Comparison of ENCODE assay signal across 1 cellular context in genomic region chr17:75346906-75347305, GRCh38.
A peak's percentile ranks its signal among the peaks of the same experiment; 100 is the strongest.
TF ChIP-seq lines count a peak whose summit lies in the region.

No MANE protein-coding gene starts in this region.

TF ChIP-seq in K562, 482 proteins besides CTCF, POLR2A, EP300 and RAD21 (continued from another document and continues in another):
- no peak; the same call in 1 of the 2 replicates for TF ChIP-seq ZBTB7A (IDR thresholded peaks at IDR 0.05; ENCODE audit: borderline replicate concordance, control insufficient read depth, low read depth, low read length)
- no peak for TF ChIP-seq E4F1 (CRISPR knock-in tag; IDR thresholded peaks at IDR 0.05; ENCODE audit: borderline replicate concordance)
- no peak for TF ChIP-seq CHD1 (IDR thresholded peaks at IDR 0.05; ENCODE audit: low read length)
- TF ChIP-seq FOXJ2 (tag; IDR thresholded peaks at IDR 0.05): no peak
- peak; percentile 92 for TF ChIP-seq MAX (CRISPR knock-in tag; IDR thresholded peaks at IDR 0.05)
- no peak for TF ChIP-seq MYBL2 (IDR thresholded peaks at IDR 0.05; ENCODE audit: low read depth)
- no peak for TF ChIP-seq MYBL2 (CRISPR knock-in tag; IDR thresholded peaks at IDR 0.05; ENCODE audit: borderline replicate concordance)
- peak; percentile 69; the same call in 1 of the 2 replicates for TF ChIP-seq ARID4B (CRISPR knock-in tag; IDR thresholded peaks at IDR 0.05)
- no peak for TF ChIP-seq ZNF696 (CRISPR knock-in tag; conservative IDR thresholded peaks at IDR 0.05)
- peak; percentile 92 for TF ChIP-seq TCF3 (CRISPR knock-in tag; IDR thresholded peaks at IDR 0.05)
- TF ChIP-seq HMBOX1 (IDR thresholded peaks at IDR 0.05): peak; percentile 99
- no peak for TF ChIP-seq CHD4 (IDR thresholded peaks at IDR 0.05; ENCODE audit: insufficient read depth, insufficient replicate concordance, low read depth, low read length, poor library complexity, severe bottlenecking)
- no peak for TF ChIP-seq ZNF584 (CRISPR knock-in tag; IDR thresholded peaks at IDR 0.05; ENCODE audit: low read depth)
- no peak for TF ChIP-seq HDGF (IDR thresholded peaks at IDR 0.05)
- no peak for TF ChIP-seq ZNF212 (CRISPR knock-in tag; IDR thresholded peaks at IDR 0.05)
- TF ChIP-seq ZNF444 (CRISPR knock-in tag; IDR thresholded peaks at IDR 0.05): no peak
- TF ChIP-seq, protein P1, sequence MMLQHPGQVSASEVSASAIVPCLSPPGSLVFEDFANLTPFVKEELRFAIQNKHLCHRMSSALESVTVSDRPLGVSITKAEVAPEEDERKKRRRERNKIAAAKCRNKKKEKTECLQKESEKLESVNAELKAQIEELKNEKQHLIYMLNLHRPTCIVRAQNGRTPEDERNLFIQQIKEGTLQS (IDR thresholded peaks at IDR 0.05): no peak
- TF ChIP-seq, protein P1 (CRISPR knock-in tag; conservative IDR thresholded peaks at IDR 0.05): 0 out of 2 replicates have a peak, but pooled peaks have one; percentile 12
- TF ChIP-seq, protein P2, sequence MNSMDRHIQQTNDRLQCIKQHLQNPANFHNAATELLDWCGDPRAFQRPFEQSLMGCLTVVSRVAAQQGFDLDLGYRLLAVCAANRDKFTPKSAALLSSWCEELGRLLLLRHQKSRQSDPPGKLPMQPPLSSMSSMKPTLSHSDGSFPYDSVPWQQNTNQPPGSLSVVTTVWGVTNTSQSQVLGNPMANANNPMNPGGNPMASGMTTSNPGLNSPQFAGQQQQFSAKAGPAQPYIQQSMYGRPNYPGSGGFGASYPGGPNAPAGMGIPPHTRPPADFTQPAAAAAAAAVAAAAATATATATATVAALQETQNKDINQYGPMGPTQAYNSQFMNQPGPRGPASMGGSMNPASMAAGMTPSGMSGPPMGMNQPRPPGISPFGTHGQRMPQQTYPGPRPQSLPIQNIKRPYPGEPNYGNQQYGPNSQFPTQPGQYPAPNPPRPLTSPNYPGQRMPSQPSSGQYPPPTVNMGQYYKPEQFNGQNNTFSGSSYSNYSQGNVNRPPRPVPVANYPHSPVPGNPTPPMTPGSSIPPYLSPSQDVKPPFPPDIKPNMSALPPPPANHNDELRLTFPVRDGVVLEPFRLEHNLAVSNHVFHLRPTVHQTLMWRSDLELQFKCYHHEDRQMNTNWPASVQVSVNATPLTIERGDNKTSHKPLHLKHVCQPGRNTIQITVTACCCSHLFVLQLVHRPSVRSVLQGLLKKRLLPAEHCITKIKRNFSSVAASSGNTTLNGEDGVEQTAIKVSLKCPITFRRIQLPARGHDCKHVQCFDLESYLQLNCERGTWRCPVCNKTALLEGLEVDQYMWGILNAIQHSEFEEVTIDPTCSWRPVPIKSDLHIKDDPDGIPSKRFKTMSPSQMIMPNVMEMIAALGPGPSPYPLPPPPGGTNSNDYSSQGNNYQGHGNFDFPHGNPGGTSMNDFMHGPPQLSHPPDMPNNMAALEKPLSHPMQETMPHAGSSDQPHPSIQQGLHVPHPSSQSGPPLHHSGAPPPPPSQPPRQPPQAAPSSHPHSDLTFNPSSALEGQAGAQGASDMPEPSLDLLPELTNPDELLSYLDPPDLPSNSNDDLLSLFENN (IDR thresholded peaks at IDR 0.05; ENCODE audit: low read depth in 2 of 2, low read length in 2 of 2): peak in 1 of 2 experiments; percentile 73; a peak in 1 of 4 replicates
- TF ChIP-seq, protein P3, sequence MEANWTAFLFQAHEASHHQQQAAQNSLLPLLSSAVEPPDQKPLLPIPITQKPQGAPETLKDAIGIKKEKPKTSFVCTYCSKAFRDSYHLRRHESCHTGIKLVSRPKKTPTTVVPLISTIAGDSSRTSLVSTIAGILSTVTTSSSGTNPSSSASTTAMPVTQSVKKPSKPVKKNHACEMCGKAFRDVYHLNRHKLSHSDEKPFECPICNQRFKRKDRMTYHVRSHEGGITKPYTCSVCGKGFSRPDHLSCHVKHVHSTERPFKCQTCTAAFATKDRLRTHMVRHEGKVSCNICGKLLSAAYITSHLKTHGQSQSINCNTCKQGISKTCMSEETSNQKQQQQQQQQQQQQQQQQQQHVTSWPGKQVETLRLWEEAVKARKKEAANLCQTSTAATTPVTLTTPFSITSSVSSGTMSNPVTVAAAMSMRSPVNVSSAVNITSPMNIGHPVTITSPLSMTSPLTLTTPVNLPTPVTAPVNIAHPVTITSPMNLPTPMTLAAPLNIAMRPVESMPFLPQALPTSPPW (CRISPR knock-in tag; IDR thresholded peaks at IDR 0.05): peak; percentile 92
- TF ChIP-seq, protein P4, sequence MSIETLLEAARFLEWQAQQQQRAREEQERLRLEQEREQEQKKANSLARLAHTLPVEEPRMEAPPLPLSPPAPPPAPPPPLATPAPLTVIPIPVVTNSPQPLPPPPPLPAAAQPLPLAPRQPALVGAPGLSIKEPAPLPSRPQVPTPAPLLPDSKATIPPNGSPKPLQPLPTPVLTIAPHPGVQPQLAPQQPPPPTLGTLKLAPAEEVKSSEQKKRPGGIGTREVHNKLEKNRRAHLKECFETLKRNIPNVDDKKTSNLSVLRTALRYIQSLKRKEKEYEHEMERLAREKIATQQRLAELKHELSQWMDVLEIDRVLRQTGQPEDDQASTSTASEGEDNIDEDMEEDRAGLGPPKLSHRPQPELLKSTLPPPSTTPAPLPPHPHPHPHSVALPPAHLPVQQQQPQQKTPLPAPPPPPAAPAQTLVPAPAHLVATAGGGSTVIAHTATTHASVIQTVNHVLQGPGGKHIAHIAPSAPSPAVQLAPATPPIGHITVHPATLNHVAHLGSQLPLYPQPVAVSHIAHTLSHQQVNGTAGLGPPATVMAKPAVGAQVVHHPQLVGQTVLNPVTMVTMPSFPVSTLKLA (conservative IDR thresholded peaks at IDR 0.05): peak; percentile 43 to 81
- TF ChIP-seq FOXA3 (CRISPR knock-in tag; conservative IDR thresholded peaks at IDR 0.05 in 1 of 2, IDR thresholded peaks at IDR 0.05 in 1 of 2): peak; percentile 29 to 61; a peak in 1 of 4 replicates
- no peak for TF ChIP-seq NFXL1 (CRISPR knock-in tag; IDR thresholded peaks at IDR 0.05)
- peak; percentile 88 for TF ChIP-seq DPF2 (IDR thresholded peaks at IDR 0.05)
- TF ChIP-seq EP400 (IDR thresholded peaks at IDR 0.05): no peak
- TF ChIP-seq GABPB1 (CRISPR knock-in tag; IDR thresholded peaks at IDR 0.05): no peak
- peak; percentile 50; the same call in 1 of the 2 replicates for TF ChIP-seq L3MBTL2 (IDR thresholded peaks at IDR 0.05)
- TF ChIP-seq KAT7 (CRISPR knock-in tag; IDR thresholded peaks at IDR 0.05; ENCODE audit: borderline replicate concordance): 0 out of 2 replicates have a peak, but pooled peaks have one; percentile 8
- TF ChIP-seq, protein P5, sequence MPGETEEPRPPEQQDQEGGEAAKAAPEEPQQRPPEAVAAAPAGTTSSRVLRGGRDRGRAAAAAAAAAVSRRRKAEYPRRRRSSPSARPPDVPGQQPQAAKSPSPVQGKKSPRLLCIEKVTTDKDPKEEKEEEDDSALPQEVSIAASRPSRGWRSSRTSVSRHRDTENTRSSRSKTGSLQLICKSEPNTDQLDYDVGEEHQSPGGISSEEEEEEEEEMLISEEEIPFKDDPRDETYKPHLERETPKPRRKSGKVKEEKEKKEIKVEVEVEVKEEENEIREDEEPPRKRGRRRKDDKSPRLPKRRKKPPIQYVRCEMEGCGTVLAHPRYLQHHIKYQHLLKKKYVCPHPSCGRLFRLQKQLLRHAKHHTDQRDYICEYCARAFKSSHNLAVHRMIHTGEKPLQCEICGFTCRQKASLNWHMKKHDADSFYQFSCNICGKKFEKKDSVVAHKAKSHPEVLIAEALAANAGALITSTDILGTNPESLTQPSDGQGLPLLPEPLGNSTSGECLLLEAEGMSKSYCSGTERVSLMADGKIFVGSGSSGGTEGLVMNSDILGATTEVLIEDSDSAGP (CRISPR knock-in tag; IDR thresholded peaks at IDR 0.05): no peak
- TF ChIP-seq BCLAF1 (IDR thresholded peaks at IDR 0.05; ENCODE audit: borderline replicate concordance in 1 of 2, control insufficient read depth in 1 of 2, low read depth in 2 of 2, low read length in 1 of 2): no peak
- no peak for TF ChIP-seq FUS (optimal IDR thresholded peaks at IDR 0.05; ENCODE audit: low read depth, low read length)
- peak; percentile 87 for TF ChIP-seq MYC (IDR thresholded peaks at IDR 0.05; ENCODE audit: low read depth, low read length)
- no peak for TF ChIP-seq MYC (CRISPR knock-in tag; IDR thresholded peaks at IDR 0.05; ENCODE audit: borderline replicate concordance, low read depth)
- peak; percentile 77 for TF ChIP-seq EGR1 (conservative IDR thresholded peaks at IDR 0.05)
- TF ChIP-seq, protein P6, sequence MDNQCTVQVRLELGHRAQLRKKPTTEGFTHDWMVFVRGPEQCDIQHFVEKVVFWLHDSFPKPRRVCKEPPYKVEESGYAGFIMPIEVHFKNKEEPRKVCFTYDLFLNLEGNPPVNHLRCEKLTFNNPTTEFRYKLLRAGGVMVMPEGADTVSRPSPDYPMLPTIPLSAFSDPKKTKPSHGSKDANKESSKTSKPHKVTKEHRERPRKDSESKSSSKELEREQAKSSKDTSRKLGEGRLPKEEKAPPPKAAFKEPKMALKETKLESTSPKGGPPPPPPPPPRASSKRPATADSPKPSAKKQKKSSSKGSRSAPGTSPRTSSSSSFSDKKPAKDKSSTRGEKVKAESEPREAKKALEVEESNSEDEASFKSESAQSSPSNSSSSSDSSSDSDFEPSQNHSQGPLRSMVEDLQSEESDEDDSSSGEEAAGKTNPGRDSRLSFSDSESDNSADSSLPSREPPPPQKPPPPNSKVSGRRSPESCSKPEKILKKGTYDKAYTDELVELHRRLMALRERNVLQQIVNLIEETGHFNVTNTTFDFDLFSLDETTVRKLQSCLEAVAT (IDR thresholded peaks at IDR 0.05): peak in 1 of 2 experiments; percentile 82; a peak in 2 of 4 replicates
